11 cellular contexts compared by ENCODE assay signal in genomic region chr11:96827164-96827563, GRCh38.
DNase-seq lines count a peak whose midpoint lies in the region; ATAC-seq and TF ChIP-seq lines count a peak whose summit lies in the region.
"Had no signal": no experiment of that assay in that cellular context is flagged by ENCODE, and none has a peak within 500 bp of the region (broad histone marks: within the 10 kb centered on the region; RNA-seq: fewer than 3 reads in every experiment).

No MANE protein-coding gene starts in this region.

- H3K36me3 ChIP-seq in WERI-Rb-1 (no peaks in the 10 kb centered on the region), smooth muscle cell (ENCODE audit: low read depth) (no peaks in the 10 kb centered on the region), trophoblast cell (ENCODE audit: control insufficient read depth in 1 of 2, insufficient read depth in 2 of 2, low read length in 2 of 2) (no peaks in the 10 kb centered on the region)

- H2AK5ac ChIP-seq in trophoblast cell (ENCODE audit: low read length), result no peak overlapping the region

- H3K79me2 ChIP-seq in smooth muscle cell (ENCODE audit: low read depth), result no peaks in the 10 kb centered on the region
- no peaks in the 10 kb centered on the region for H3K79me2 ChIP-seq in trophoblast cell (ENCODE audit: control insufficient read depth, insufficient read depth, low read length, poor library complexity)

- no peak overlapping the region for H3K4me2 ChIP-seq in smooth muscle cell
- no peak overlapping the region for H3K4me2 ChIP-seq in trophoblast cell (ENCODE audit: low read length)

- H3F3A ChIP-seq in smooth muscle cell (ENCODE audit: low read depth), result no peaks in the 10 kb centered on the region

- H3K18ac ChIP-seq in trophoblast cell (ENCODE audit: low read length), result no peak overlapping the region

- H2AFZ ChIP-seq in smooth muscle cell (ENCODE audit: low read depth) (peak overlapping the region; percentile 20), trophoblast cell (ENCODE audit: insufficient read depth, low read length, poor library complexity) (no peak overlapping the region)

- no peaks in the 10 kb centered on the region for H4K20me1 ChIP-seq in smooth muscle cell (ENCODE audit: low read depth)

- no peak overlapping the region for H2BK12ac ChIP-seq in trophoblast cell (ENCODE audit: low read length)

- WGBS in smooth muscle cell (ENCODE audit: low lambda C conversion rate), result 46% methylated on average over 4 of the region's 4 CpGs
- no CpG with 5 or more reads among the region's 4 CpGs for WGBS in trophoblast cell (ENCODE audit: extremely low coverage, insufficient coverage, insufficient read length)

- no peak overlapping the region for H3K23ac ChIP-seq in trophoblast cell (ENCODE audit: low read length)

- no peak overlapping the region for H4K8ac ChIP-seq in trophoblast cell (ENCODE audit: low read depth, low read length)

- no peak overlapping the region for H2BK120ac ChIP-seq in trophoblast cell (ENCODE audit: insufficient read depth, low read length, poor library complexity)

- no peak overlapping the region for H3K9ac ChIP-seq in smooth muscle cell (ENCODE audit: low read depth)
- no peak overlapping the region for H3K9ac ChIP-seq in trophoblast cell (ENCODE audit: low read length)

- H3K4ac ChIP-seq in trophoblast cell (ENCODE audit: low read depth, low read length), result no peak overlapping the region

- no peaks in the 10 kb centered on the region for H3K27me3 ChIP-seq in WERI-Rb-1 (ENCODE audit: insufficient read depth, low read depth, severe bottlenecking)
- no peaks in the 10 kb centered on the region for H3K27me3 ChIP-seq in smooth muscle cell (ENCODE audit: low read depth)
- H3K27me3 ChIP-seq in trophoblast cell (ENCODE audit: insufficient read depth, low read length), result no peaks in the 10 kb centered on the region

- no peak overlapping the region for H3K14ac ChIP-seq in trophoblast cell (ENCODE audit: low read length)

- no peaks in the 10 kb centered on the region for H3K79me1 ChIP-seq in trophoblast cell (ENCODE audit: low read length)

- no peaks in the 10 kb centered on the region for H3K4me1 ChIP-seq in smooth muscle cell (ENCODE audit: low read depth)
- no peaks in the 10 kb centered on the region for H3K4me1 ChIP-seq in trophoblast cell (ENCODE audit: control insufficient read depth in 1 of 2, insufficient read depth in 2 of 2, low read length in 2 of 2)

- H3K4me3 ChIP-seq in WERI-Rb-1 (ENCODE audit: low read depth, low read length), result no peak overlapping the region
- H3K4me3 ChIP-seq in smooth muscle cell, result no peak overlapping the region
- no peak overlapping the region for H3K4me3 ChIP-seq in trophoblast cell (ENCODE audit: low read depth, low read length)

- H4K12ac ChIP-seq in trophoblast cell (ENCODE audit: low read depth, low read length), result no peak overlapping the region

- no peak overlapping the region for H2BK5ac ChIP-seq in trophoblast cell (ENCODE audit: low read depth, low read length, poor library complexity)

- H3K27ac ChIP-seq in WERI-Rb-1 (no peak overlapping the region), smooth muscle cell (ENCODE audit: low read depth) (peak overlapping the region; percentile 0), trophoblast cell (ENCODE audit: low read depth, low read length) (no peak overlapping the region)

- ATAC-seq in HG02763 (IDR thresholded peaks at IDR 0.05; ENCODE audit: unreplicated experiment), result no peak
- ATAC-seq: natural killer cell, T-helper 17 cell had no signal

- peak; percentile 16 to 52 for DNase-seq in NCI-H524 (lab: John Stamatoyannopoulos, UW)
- no peak for DNase-seq in NCI-H524 treated with DMSO at 0.1 percent for 48 hours (lab: John Stamatoyannopoulos, UW)
- peak; percentile 50 for DNase-seq in WERI-Rb-1
- DNase-seq in iPS-NIHi11 (ENCODE audit: low spot score), result peak; percentile 5
- DNase-seq in smooth muscle cell (lab: John Stamatoyannopoulos, UW; ENCODE audit: unreplicated experiment), result no peak
- no peak for DNase-seq in stimulated activated naive CD4-positive, alpha-beta T cell (lab: John Stamatoyannopoulos, UW)
- no peak for DNase-seq in trophoblast cell
- DNase-seq: natural killer cell; stimulated activated CD4-positive, alpha-beta T cell treated with anti-CD3 and anti-CD28 coated beads, Interleukin-2, amount 100 ng/mL, for 48 hours; T-helper 17 cell had no signal

- no peak overlapping the region for H4K91ac ChIP-seq in trophoblast cell (ENCODE audit: low read depth, low read length)

- H3K9me3 ChIP-seq in WERI-Rb-1 (ENCODE audit: severe bottlenecking) (no peaks in the 10 kb centered on the region), smooth muscle cell (replicated peaks; ENCODE audit: low read depth) (no peaks in the 10 kb centered on the region), trophoblast cell (ENCODE audit: insufficient read depth, low read depth, low read length) (no peaks in the 10 kb centered on the region)

- TF ChIP-seq CTCF in WERI-Rb-1 (IDR thresholded peaks at IDR 0.05; ENCODE audit: low read depth, low read length) (peak; percentile 58), smooth muscle cell (IDR thresholded peaks at IDR 0.05; ENCODE audit: borderline replicate concordance, insufficient read depth, poor library complexity, severe bottlenecking) (peak; percentile 40)

Comparison
In these comparisons a context has a peak if more than half of its experiments do, and no peak if none do; other contexts are left out.
1. DNase-seq: peak in NCI-H524 (2 of 2), WERI-Rb-1 (single experiment) and iPS-NIHi11 (single experiment); none in NCI-H524 treated with DMSO at 0.1 percent for 48 hours (single experiment), smooth muscle cell (single experiment), stimulated activated naive CD4-positive, alpha-beta T cell (0 of 6) and trophoblast cell (0 of 2).